In the genomic region with DNA sequence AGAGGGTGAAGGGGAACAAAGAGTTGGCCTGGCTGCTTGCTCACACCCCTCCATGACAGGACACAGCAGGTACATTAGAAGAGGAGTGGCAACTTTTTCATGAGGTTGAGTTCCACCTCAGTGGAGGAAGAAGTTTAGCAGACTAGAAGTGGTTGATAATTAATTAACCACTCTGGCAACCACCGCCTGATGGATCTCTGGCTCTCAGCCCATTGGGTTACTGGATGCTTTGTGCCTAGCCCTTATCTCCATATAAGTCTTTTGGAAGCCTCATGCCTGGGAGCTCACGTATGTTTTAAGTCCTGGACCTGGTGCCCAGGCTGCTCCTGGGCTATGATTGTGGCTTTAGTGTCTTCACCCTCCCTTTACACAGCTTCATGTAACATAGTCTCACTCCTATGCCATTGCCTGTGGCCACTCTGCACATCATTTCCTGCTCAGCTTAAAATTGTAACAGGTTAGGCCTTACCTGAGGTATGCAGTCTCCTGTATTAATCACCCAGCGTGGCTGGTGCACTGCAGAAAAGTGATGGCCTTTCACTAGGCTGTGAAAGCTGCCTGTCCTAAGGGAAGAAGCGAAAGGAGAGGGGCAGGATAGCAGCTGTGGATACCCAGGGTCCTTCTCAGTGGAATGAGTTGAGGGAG, we compare ENCODE assay signal across 24 cellular contexts.
DNase-seq lines count a peak whose midpoint lies in the region; ATAC-seq, FAIRE-seq and TF ChIP-seq lines count a peak whose summit lies in the region.
"Had no signal": no experiment of that assay in that cellular context is flagged by ENCODE, and none has a peak within 500 bp of the region (broad histone marks: within the 10 kb centered on the region; RNA-seq: fewer than 3 reads in every experiment).

No MANE protein-coding gene starts in this region.

- H3K9ac ChIP-seq in mammary epithelial cell (ENCODE audit: insufficient read depth, low read length), result no peak overlapping the region
- no peak overlapping the region for H3K9ac ChIP-seq in keratinocyte (ENCODE audit: control insufficient read depth, extremely low read depth, insufficient read depth, low read length)

- intact Hi-C loops in mammary epithelial cell (cut with micrococcal nuclease) (no loop called here), breast epithelium (cut with DNase I; ENCODE audit: low total_unique reads) (no loop called here), spleen (cut with DNase I; ENCODE audit: low total_unique reads) (no loop called here)
- intact Hi-C loops in activated T-helper 1 cell treated with anti-CD3 and anti-CD28 coated beads, Interleukin-12 subunit alpha, Interleukin-12 subunit beta, Interleukin-2, Interleukin-4 antibody, amounts not matched to agents 30 ng/mL and 10 ng/mL and 1 ng/mL, durations not matched to agents 14 hours and 24 hours and 36 hours (cut with micrococcal nuclease), result no loop called here

- no peaks in the 10 kb centered on the region for H3K36me3 Mint-ChIP-seq in activated T-helper 1 cell treated with anti-CD3 and anti-CD28 coated beads, Interleukin-12 subunit alpha, Interleukin-12 subunit beta, Interleukin-2, Interleukin-4 antibody, amounts not matched to agents 30 ng/mL and 10 ng/mL and 1 ng/mL, durations not matched to agents 14 hours and 24 hours and 36 hours (ENCODE audit: low read depth)
- H3K36me3 Mint-ChIP-seq: activated naive CD4-positive, alpha-beta T cell treated with anti-CD3 and anti-CD28 coated beads, Interleukin-2, amount 10 ng/mL, durations not matched to agents 7 days and 5 days; type B pancreatic cell had no signal

- in situ Hi-C loops in mammary epithelial cell (cut with MboI; ENCODE audit: low sequenced_read_pairs in 2 of 2), result no loop called here

- no peaks in the 10 kb centered on the region for H3K9me3 Mint-ChIP-seq in activated T-helper 1 cell treated with anti-CD3 and anti-CD28 coated beads, Interleukin-12 subunit alpha, Interleukin-12 subunit beta, Interleukin-2, Interleukin-4 antibody, amounts not matched to agents 30 ng/mL and 10 ng/mL and 1 ng/mL, durations not matched to agents 14 hours and 24 hours and 36 hours
- H3K9me3 Mint-ChIP-seq: activated naive CD4-positive, alpha-beta T cell treated with anti-CD3 and anti-CD28 coated beads, Interleukin-2, amount 10 ng/mL, durations not matched to agents 7 days and 5 days; endodermal cell; type B pancreatic cell had no signal

- peaks cover 12% of the 10 kb centered on the region for H3K27me3 Mint-ChIP-seq in activated T-helper 1 cell treated with anti-CD3 and anti-CD28 coated beads, Interleukin-12 subunit alpha, Interleukin-12 subunit beta, Interleukin-2, Interleukin-4 antibody, amounts not matched to agents 30 ng/mL and 10 ng/mL and 1 ng/mL, durations not matched to agents 14 hours and 24 hours and 36 hours (ENCODE audit: insufficient read depth)
- H3K27me3 Mint-ChIP-seq: activated CD8-positive, alpha-beta memory T cell treated with anti-CD3 and anti-CD28 coated beads, Interleukin-2, amount 10 ng/mL, durations not matched to agents 7 days and 5 days; activated naive CD4-positive, alpha-beta T cell treated with anti-CD3 and anti-CD28 coated beads, Interleukin-2, amount 10 ng/mL, durations not matched to agents 7 days and 5 days had no signal

- H3K27ac Mint-ChIP-seq in activated T-helper 1 cell treated with anti-CD3 and anti-CD28 coated beads, Interleukin-12 subunit alpha, Interleukin-12 subunit beta, Interleukin-2, Interleukin-4 antibody, amounts not matched to agents 30 ng/mL and 10 ng/mL and 1 ng/mL, durations not matched to agents 14 hours and 24 hours and 36 hours, result no peak overlapping the region
- H3K27ac Mint-ChIP-seq: activated CD8-positive, alpha-beta memory T cell treated with anti-CD3 and anti-CD28 coated beads, Interleukin-2, amount 10 ng/mL, durations not matched to agents 7 days and 5 days; activated naive CD4-positive, alpha-beta T cell treated with anti-CD3 and anti-CD28 coated beads, Interleukin-2, amount 10 ng/mL, durations not matched to agents 7 days and 5 days; endodermal cell; type B pancreatic cell had no signal

- WGBS in mammary epithelial cell (ENCODE audit: low coverage, missing lambda C conversion rate), result 64% methylated on average over 4 of the region's 4 CpGs
- WGBS in spleen, 5 donors, result 81 to 94% (median 86%) methylated on average over 4 of the region's 4 CpGs

- no peak for TF ChIP-seq POLR2A in breast epithelium (IDR thresholded peaks at IDR 0.05)
- TF ChIP-seq POLR2A in spleen (IDR thresholded peaks at IDR 0.05), result no peak

- H4K20me1 ChIP-seq in mammary epithelial cell (ENCODE audit: insufficient read depth, low read length) (no peaks in the 10 kb centered on the region), keratinocyte (ENCODE audit: control insufficient read depth, extremely low read depth, insufficient read depth, low read length) (no peaks in the 10 kb centered on the region)

- H3K36me3 ChIP-seq in mammary epithelial cell (ENCODE audit: insufficient read depth, low read length), result no peaks in the 10 kb centered on the region
- H3K36me3 ChIP-seq in breast epithelium, result no peaks in the 10 kb centered on the region
- peaks cover 0 to 2% of the 10 kb centered on the region in 2 experiments for H3K36me3 ChIP-seq in keratinocyte (ENCODE audit: control insufficient read depth in 2 of 2, extremely low read depth in 1 of 2, insufficient read depth in 2 of 2, low read length in 2 of 2)
- no peaks in the 10 kb centered on the region for H3K36me3 ChIP-seq in spleen
- H3K36me3 ChIP-seq: BE2C, Peyer's patch had no signal

- ATAC-seq in GM18519 (IDR thresholded peaks at IDR 0.05; ENCODE audit: low FRiP score, unreplicated experiment), result no peak
- ATAC-seq: activated CD8-positive, alpha-beta memory T cell treated with anti-CD3 and anti-CD28 coated beads, Interleukin-2, amount 10 ng/mL, durations not matched to agents 7 days and 5 days had no signal

- no peaks in the 10 kb centered on the region for H3K9me3 ChIP-seq in mammary epithelial cell (replicated peaks; ENCODE audit: insufficient read depth, low read length)
- H3K9me3 ChIP-seq in breast epithelium, result no peaks in the 10 kb centered on the region
- no peaks in the 10 kb centered on the region for H3K9me3 ChIP-seq in keratinocyte (ENCODE audit: control insufficient read depth, low read depth, low read length)
- no peaks in the 10 kb centered on the region for H3K9me3 ChIP-seq in spleen
- H3K9me3 ChIP-seq: BE2C, Peyer's patch had no signal

- H3K4me3 ChIP-seq in mammary epithelial cell (replicated peaks in 1 of 3; ENCODE audit: insufficient read depth in 1 of 3, low read depth in 2 of 3, low read length in 3 of 3) (no peak overlapping the region), breast epithelium (no peak overlapping the region), keratinocyte (ENCODE audit: control insufficient read depth in 2 of 3, extremely low read depth in 1 of 3, insufficient read depth in 2 of 3, low read depth in 1 of 3, low read length in 3 of 3) (peak overlapping the region in 1 of 3 experiments; percentile 5), spleen (no peak overlapping the region)
- H3K4me3 ChIP-seq: Peyer's patch, skin epidermis had no signal

- CTCF ChIA-PET in mammary epithelial cell (lab: Charles Lee; ENCODE audit: low non-redundant PET), result interaction anchor here (0.5 kb wide), 1 partner anchor 87 kb away, joined by 6 read pairs; no protein-coding TSS in a partner anchor

- H3K27me3 ChIP-seq in mammary epithelial cell (ENCODE audit: insufficient read depth, low read length) (no peaks in the 10 kb centered on the region), breast epithelium (no peaks in the 10 kb centered on the region), keratinocyte (ENCODE audit: control insufficient read depth, extremely low read depth, insufficient read depth, low read length) (no peaks in the 10 kb centered on the region), spleen (replicated peaks in 1 of 7) (no peaks in the 10 kb centered on the region)
- H3K27me3 ChIP-seq: Peyer's patch had no signal

- BruUV-seq in mammary epithelial cell (replicated peaks; lab: Mats Ljungman, UMichigan), result no TSS peak

- no peaks in the 10 kb centered on the region for H3K9me1 ChIP-seq in keratinocyte (ENCODE audit: control insufficient read depth, extremely low read depth, insufficient read depth, low read length)

- DNase-seq in mammary epithelial cell, result peak; percentile 34
- DNase-seq in breast epithelium (ENCODE audit: low spot score in 2 of 2), result no peak
- peak; percentile 35 for DNase-seq in RCC 7860 (ENCODE audit: low spot score)
- DNase-seq in keratinocyte (ENCODE audit: low read depth, low spot score), result no peak
- DNase-seq in activated T-helper 1 cell treated with anti-CD3 and anti-CD28 coated beads, Interleukin-12 subunit alpha, Interleukin-12 subunit beta, Interleukin-2, Interleukin-4 antibody, amounts not matched to agents 30 ng/mL and 10 ng/mL and 1 ng/mL, durations not matched to agents 14 hours and 24 hours and 36 hours (ENCODE audit: low spot score), result no peak
- DNase-seq in OCI-M2 (lab: John Stamatoyannopoulos, UW; ENCODE audit: unreplicated experiment), result no peak
- no peak for DNase-seq in spleen
- DNase-seq: activated CD4-positive, alpha-beta T cell treated with anti-CD3 and anti-CD28 coated beads for 48 hours; activated CD8-positive, alpha-beta memory T cell treated with anti-CD3 and anti-CD28 coated beads, Interleukin-2, amount 10 ng/mL, durations not matched to agents 7 days and 5 days; activated naive CD4-positive, alpha-beta T cell treated with anti-CD3 and anti-CD28 coated beads, Interleukin-2, amount 10 ng/mL, durations not matched to agents 7 days and 5 days; anterior cingulate cortex; BE2C; cortex of kidney; endodermal cell; glutamatergic neuron; HCEC 1CT; NCI-H1417; nucleus accumbens; Peyer's patch; stimulated activated CD4-positive, alpha-beta T cell treated with anti-CD3 and anti-CD28 coated beads, Interleukin-2, amount 100 ng/mL, for 24 hours; T-helper 1 cell had no signal

- H3K4me1 ChIP-seq in mammary epithelial cell (ENCODE audit: insufficient read depth, low read length) (peaks cover 25% of the 10 kb centered on the region), breast epithelium (no peaks in the 10 kb centered on the region), keratinocyte (ENCODE audit: control insufficient read depth, extremely low read depth, insufficient read depth, low read length) (peaks cover 22% of the 10 kb centered on the region), spleen (peaks cover 0 to 22% (median 4%) of the 10 kb centered on the region in 6 donors)
- H3K4me1 ChIP-seq: BE2C, Peyer's patch had no signal

- H3K4me2 ChIP-seq in mammary epithelial cell (ENCODE audit: insufficient read depth, low read depth, low read length), result peak overlapping the region; percentile 61
- H3K4me2 ChIP-seq in keratinocyte (ENCODE audit: control insufficient read depth, extremely low read depth, insufficient read depth, low read depth, low read length), result peak overlapping the region; percentile 50

- no peak overlapping the region for H3K4me3 Mint-ChIP-seq in activated T-helper 1 cell treated with anti-CD3 and anti-CD28 coated beads, Interleukin-12 subunit alpha, Interleukin-12 subunit beta, Interleukin-2, Interleukin-4 antibody, amounts not matched to agents 30 ng/mL and 10 ng/mL and 1 ng/mL, durations not matched to agents 14 hours and 24 hours and 36 hours
- H3K4me3 Mint-ChIP-seq: activated CD8-positive, alpha-beta memory T cell treated with anti-CD3 and anti-CD28 coated beads, Interleukin-2, amount 10 ng/mL, durations not matched to agents 7 days and 5 days; activated naive CD4-positive, alpha-beta T cell treated with anti-CD3 and anti-CD28 coated beads, Interleukin-2, amount 10 ng/mL, durations not matched to agents 7 days and 5 days; endodermal cell; type B pancreatic cell had no signal

- TF ChIP-seq CTCF in mammary epithelial cell (conservative IDR thresholded peaks at IDR 0.05 in 1 of 2, IDR thresholded peaks at IDR 0.05 in 1 of 2; ENCODE audit: extremely low read depth in 1 of 2, insufficient read depth in 1 of 2, low read depth in 1 of 2, low read length in 2 of 2) (no peak), breast epithelium (IDR thresholded peaks at IDR 0.05) (no peak), keratinocyte (optimal IDR thresholded peaks at IDR 0.05 in 1 of 3, IDR thresholded peaks at IDR 0.05 in 1 of 3, conservative IDR thresholded peaks at IDR 0.05 in 1 of 3; ENCODE audit: extremely low read depth in 1 of 3, insufficient read depth in 2 of 3, low read length in 3 of 3) (no peak), spleen (IDR thresholded peaks at IDR 0.05 in 8 of 11, conservative IDR thresholded peaks at IDR 0.05 in 3 of 11) (no peak)

- FAIRE-seq in RCC 7860 (lab: Jason Lieb, UNC) (peak; percentile 63), keratinocyte (lab: Jason Lieb, UNC) (peak; percentile 79)

- H3K79me2 ChIP-seq in mammary epithelial cell (ENCODE audit: insufficient read depth, low read length), result peaks cover 80% of the 10 kb centered on the region
- peaks cover 20% of the 10 kb centered on the region for H3K79me2 ChIP-seq in keratinocyte (ENCODE audit: control insufficient read depth, insufficient read depth, low read length)

- H3K4me1 Mint-ChIP-seq in activated T-helper 1 cell treated with anti-CD3 and anti-CD28 coated beads, Interleukin-12 subunit alpha, Interleukin-12 subunit beta, Interleukin-2, Interleukin-4 antibody, amounts not matched to agents 30 ng/mL and 10 ng/mL and 1 ng/mL, durations not matched to agents 14 hours and 24 hours and 36 hours (ENCODE audit: low read depth), result no peaks in the 10 kb centered on the region
- H3K4me1 Mint-ChIP-seq: activated naive CD4-positive, alpha-beta T cell treated with anti-CD3 and anti-CD28 coated beads, Interleukin-2, amount 10 ng/mL, durations not matched to agents 7 days and 5 days had no signal

- H2AFZ ChIP-seq in mammary epithelial cell (ENCODE audit: low read depth, low read length), result peak overlapping the region; percentile 5
- no peak overlapping the region for H2AFZ ChIP-seq in keratinocyte (ENCODE audit: control insufficient read depth, low read length)

- peak overlapping the region; percentile 34 for H3K27ac ChIP-seq in mammary epithelial cell (ENCODE audit: insufficient read depth, low read depth, low read length)
- H3K27ac ChIP-seq in breast epithelium, result no peak overlapping the region
- H3K27ac ChIP-seq in keratinocyte (ENCODE audit: control insufficient read depth, insufficient read depth, low read length), result peak overlapping the region; percentile 22
- H3K27ac ChIP-seq in spleen, result no peak overlapping the region
- H3K27ac ChIP-seq: Peyer's patch, skin epidermis had no signal

- dilution Hi-C loops in mammary epithelial cell (cut with HindIII; ENCODE audit: low sequenced_read_pairs), result no loop called here
- dilution Hi-C loops in keratinocyte (cut with MboI; ENCODE audit: extremely low pct_ligation_motif_present, low sequenced_read_pairs), result no loop called here

Comparison
In these comparisons a context has a peak if more than half of its experiments do, and no peak if none do; other contexts are left out.
1. DNase-seq: peak in mammary epithelial cell (single experiment) and RCC 7860 (single experiment); none in breast epithelium (0 of 2), keratinocyte (single experiment), activated T-helper 1 cell treated with anti-CD3 and anti-CD28 coated beads, Interleukin-12 subunit alpha, Interleukin-12 subunit beta, Interleukin-2, Interleukin-4 antibody, amounts not matched to agents 30 ng/mL and 10 ng/mL and 1 ng/mL, durations not matched to agents 14 hours and 24 hours and 36 hours (single experiment), OCI-M2 (single experiment) and spleen (single experiment).
2. H3K27ac ChIP-seq: peak in mammary epithelial cell (single experiment) and keratinocyte (single experiment); none in breast epithelium (0 of 2) and spleen (0 of 8).